9 cellular contexts compared by ENCODE assay signal in genomic region chr1:11563560-11564069, GRCh38.
DNase-seq lines count a peak whose midpoint lies in the region; ATAC-seq and TF ChIP-seq lines count a peak whose summit lies in the region.
"Had no signal": no experiment of that assay in that cellular context is flagged by ENCODE, and none has a peak within 500 bp of the region (broad histone marks: within the 10 kb centered on the region; RNA-seq: fewer than 3 reads in every experiment).

No MANE protein-coding gene starts in this region.

- H4K8ac ChIP-seq in mesendoderm (ENCODE audit: low read depth, low read length), result no peak overlapping the region

- H3K9me2 ChIP-seq in SU-DHL-6 (replicated peaks; ENCODE audit: insufficient read depth, low read length), result no peaks in the 10 kb centered on the region

- H2BK15ac ChIP-seq in mesendoderm (replicated peaks; ENCODE audit: low read depth), result no peak overlapping the region

- no peak overlapping the region for H4K5ac ChIP-seq in mesendoderm (ENCODE audit: low read length)

- peak overlapping the region; percentile 77 for H2BK5ac ChIP-seq in mesendoderm (ENCODE audit: low read length)

- H3F3A ChIP-seq in SU-DHL-6 (ENCODE audit: insufficient read depth), result 0 out of 2 replicates have a peak, but pooled peaks cover 6% of the 10 kb centered on the region

- WGBS in mesendoderm (ENCODE audit: extremely low coverage, insufficient coverage, low lambda C conversion rate), result no CpG with 5 or more reads among the region's 14 CpGs

- no peaks in the 10 kb centered on the region for H4K20me1 ChIP-seq in SU-DHL-6 (ENCODE audit: low read depth, low read length)

- no peak overlapping the region for H2BK120ac ChIP-seq in mesendoderm (ENCODE audit: low read depth, low read length)

- ATAC-seq in GM18873 (IDR thresholded peaks at IDR 0.05; ENCODE audit: low FRiP score, unreplicated experiment), result no peak

- peak overlapping the region; percentile 90 for H3K27ac ChIP-seq in SU-DHL-6 (ENCODE audit: low read depth, low read length)
- H3K27ac ChIP-seq in mesendoderm (ENCODE audit: low read depth, low read length), result peak overlapping the region; percentile 68
- H3K27ac ChIP-seq in effector memory CD4-positive, alpha-beta T cell (ENCODE audit: insufficient read depth, low read length, poor library complexity, severe bottlenecking), result no peak overlapping the region
- no peak overlapping the region for H3K27ac ChIP-seq in vagina
- H3K27ac ChIP-seq: pancreas had no signal

- no peak overlapping the region for H2AK5ac ChIP-seq in mesendoderm (ENCODE audit: low read length)

- H3K4me3 ChIP-seq in GM12865 (ENCODE audit: low read depth, low read length), result no peak overlapping the region
- H3K4me3 ChIP-seq in SU-DHL-6 (ENCODE audit: insufficient read depth, low read length, poor library complexity, severe bottlenecking), result no peak overlapping the region
- no peak overlapping the region for H3K4me3 ChIP-seq in mesendoderm (ENCODE audit: low read length)
- no peak overlapping the region for H3K4me3 ChIP-seq in effector memory CD4-positive, alpha-beta T cell (ENCODE audit: insufficient read depth, low read depth, low read length, poor library complexity, severe bottlenecking)
- no peak overlapping the region for H3K4me3 ChIP-seq in vagina
- H3K4me3 ChIP-seq: pancreas had no signal

- peak overlapping the region; percentile 38 for H3K4me2 ChIP-seq in SU-DHL-6 (ENCODE audit: low read depth, low read length, poor library complexity, severe bottlenecking)
- no peak overlapping the region for H3K4me2 ChIP-seq in mesendoderm (ENCODE audit: low read length)

- H3K4me1 ChIP-seq in mesendoderm (ENCODE audit: control insufficient read depth, low read depth, low read length) (peaks cover 29% of the 10 kb centered on the region), vagina (no peaks in the 10 kb centered on the region)
- H3K4me1 ChIP-seq in effector memory CD4-positive, alpha-beta T cell (ENCODE audit: control insufficient read depth, insufficient read depth, low read length, poor library complexity, severe bottlenecking), result no peaks in the 10 kb centered on the region
- H3K4me1 ChIP-seq: pancreas had no signal

- DNase-seq in GM12865 (ENCODE audit: low read depth) (peak; percentile 4), NCI-H187 treated with DMSO at 0.1 percent for 48 hours (lab: John Stamatoyannopoulos, UW) (peak; percentile 94), mesendoderm (peak; percentile 97), RKO (ENCODE audit: low spot score) (no peak), vagina (ENCODE audit: extremely low spot score in 2 of 2) (no peak)
- DNase-seq in effector memory CD4-positive, alpha-beta T cell, result no peak
- DNase-seq: pancreas had no signal

- H3K79me2 ChIP-seq in SU-DHL-6 (ENCODE audit: insufficient read depth, low read length) (no peaks in the 10 kb centered on the region), mesendoderm (ENCODE audit: control insufficient read depth, insufficient read depth, low read length) (no peaks in the 10 kb centered on the region)

- H3K56ac ChIP-seq in mesendoderm (ENCODE audit: low read length), result peak overlapping the region; percentile 69

- H3K23ac ChIP-seq in mesendoderm (ENCODE audit: low read length), result no peak overlapping the region

- no peak overlapping the region for H3K4ac ChIP-seq in mesendoderm (ENCODE audit: low read depth, low read length)

- TF ChIP-seq CTCF in GM12865 (IDR thresholded peaks at IDR 0.05; ENCODE audit: insufficient read depth, low read depth, low read length, missing control alignments), result no peak
- TF ChIP-seq CTCF in SU-DHL-6 (IDR thresholded peaks at IDR 0.05; ENCODE audit: insufficient read depth, low read length, poor library complexity, severe bottlenecking), result no peak
- TF ChIP-seq CTCF in vagina (IDR thresholded peaks at IDR 0.05), result no peak

- H3K79me1 ChIP-seq in mesendoderm (ENCODE audit: low read length), result no peaks in the 10 kb centered on the region

- no peak for TF ChIP-seq POLR2A in vagina (IDR thresholded peaks at IDR 0.05)

- H2AFZ ChIP-seq in SU-DHL-6 (ENCODE audit: low read depth, low read length, severe bottlenecking), result no peak overlapping the region

- H3K9ac ChIP-seq in SU-DHL-6 (ENCODE audit: low read length) (peak overlapping the region; percentile 11; the same call in 1 of the 2 replicates), mesendoderm (ENCODE audit: low read length) (no peak overlapping the region)

- H3K9me3 ChIP-seq in SU-DHL-6 (ENCODE audit: insufficient read depth, low read length), result no peaks in the 10 kb centered on the region
- no peaks in the 10 kb centered on the region for H3K9me3 ChIP-seq in effector memory CD4-positive, alpha-beta T cell (ENCODE audit: control insufficient read depth, low read length)
- H3K9me3 ChIP-seq in vagina, result no peaks in the 10 kb centered on the region
- H3K9me3 ChIP-seq: pancreas had no signal

- intact Hi-C loops in vagina (cut with DNase I), result no loop called here

- no peaks in the 10 kb centered on the region for H3K27me3 ChIP-seq in SU-DHL-6 (ENCODE audit: low read length)
- H3K27me3 ChIP-seq in mesendoderm (ENCODE audit: insufficient read depth, low read length, poor library complexity), result no peaks in the 10 kb centered on the region
- no peaks in the 10 kb centered on the region for H3K27me3 ChIP-seq in effector memory CD4-positive, alpha-beta T cell (replicated peaks; ENCODE audit: control insufficient read depth, insufficient read depth, low read length, poor library complexity, severe bottlenecking)
- no peaks in the 10 kb centered on the region for H3K27me3 ChIP-seq in vagina
- H3K27me3 ChIP-seq: pancreas had no signal

- no peak overlapping the region for H3K18ac ChIP-seq in mesendoderm (ENCODE audit: low read length)

- no peaks in the 10 kb centered on the region for H3K36me3 ChIP-seq in SU-DHL-6 (ENCODE audit: low read length)
- no peaks in the 10 kb centered on the region for H3K36me3 ChIP-seq in mesendoderm (ENCODE audit: control insufficient read depth, insufficient read depth, low read length)
- no peaks in the 10 kb centered on the region for H3K36me3 ChIP-seq in effector memory CD4-positive, alpha-beta T cell (ENCODE audit: control insufficient read depth, insufficient read depth, low read length)
- H3K36me3 ChIP-seq in vagina, result no peaks in the 10 kb centered on the region
- H3K36me3 ChIP-seq: pancreas had no signal

Comparison
In these comparisons a context has a peak if more than half of its experiments do, and no peak if none do; other contexts are left out.
1. DNase-seq: peak in GM12865 (single experiment), NCI-H187 treated with DMSO at 0.1 percent for 48 hours (single experiment) and mesendoderm (single experiment); none in effector memory CD4-positive, alpha-beta T cell (0 of 3), RKO (single experiment) and vagina (0 of 2).
2. H3K27ac ChIP-seq: peak in SU-DHL-6 (single experiment) and mesendoderm (single experiment); none in effector memory CD4-positive, alpha-beta T cell (single experiment) and vagina (single experiment).